17 cellular contexts compared by ENCODE assay signal in the genomic region with DNA sequence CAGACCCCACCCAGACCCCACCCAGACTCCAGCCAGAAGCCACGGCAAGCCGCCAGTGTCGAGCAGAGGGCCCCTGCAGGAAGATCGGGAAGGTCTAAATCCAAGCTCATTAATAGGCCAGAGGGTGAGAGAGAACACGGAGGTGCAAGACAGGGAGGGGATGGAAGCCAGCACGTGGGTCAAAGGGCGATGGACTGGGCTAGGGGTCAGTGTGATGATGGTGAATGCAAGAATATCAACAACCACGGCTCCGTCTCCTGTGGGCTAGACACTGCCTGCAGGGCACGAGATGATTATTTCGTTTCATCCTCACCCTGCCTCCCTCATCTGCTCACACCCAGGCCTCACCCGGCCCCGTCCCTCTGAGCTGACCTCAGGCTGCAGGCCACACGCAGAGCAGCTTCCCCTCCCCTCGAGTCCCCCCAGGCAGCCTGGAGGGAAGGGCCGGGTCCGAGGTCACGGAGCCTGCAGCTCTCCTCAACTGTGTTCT.
DNase-seq lines count a peak whose midpoint lies in the region; ATAC-seq and TF ChIP-seq lines count a peak whose summit lies in the region.
"Had no signal": no experiment of that assay in that cellular context is flagged by ENCODE, and none has a peak within 500 bp of the region (broad histone marks: within the 10 kb centered on the region; RNA-seq: fewer than 3 reads in every experiment).

No MANE protein-coding gene starts in this region.

- no peaks in the 10 kb centered on the region for H3K9me2 ChIP-seq in MM.1S (replicated peaks; ENCODE audit: insufficient read depth, low read length)

- peak; percentile 31 for DNase-seq in activated CD8-positive, alpha-beta memory T cell treated with anti-CD3 and anti-CD28 coated beads, Interleukin-2, amount 10 ng/mL, durations not matched to agents 7 days and 5 days
- DNase-seq in sciatic nerve (ENCODE audit: low spot score) (peak; percentile 65), MV-4-11 (lab: John Stamatoyannopoulos, UW) (no peak), midbrain (lab: John Stamatoyannopoulos, UW) (no peak), MM.1S (no peak)
- DNase-seq: activated naive CD4-positive, alpha-beta T cell treated with anti-CD3 and anti-CD28 coated beads, Interleukin-2, amount 50 U/mL, for 16 hours; gastrocnemius medialis; NCI-H1092 treated with DMSO at 0.1 percent for 48 hours; nucleus accumbens; SHP77 treated with DMSO at 0.1 percent for 48 hours had no signal

- 45 to 79% methylated on average over 7 to 14 of the region's 18 CpGs for WGBS in gastroesophageal sphincter (ENCODE audit: low coverage in 1 of 2), 2 donors

- no peak overlapping the region for H3K27ac Mint-ChIP-seq in activated CD8-positive, alpha-beta memory T cell treated with anti-CD3 and anti-CD28 coated beads, Interleukin-2, amount 10 ng/mL, durations not matched to agents 7 days and 5 days
- H3K27ac Mint-ChIP-seq: IgD-negative memory B cell; stimulated activated effector memory CD8-positive, alpha-beta T cell treated with anti-CD3 and anti-CD28 coated beads, Interleukin-12 subunit alpha, Interleukin-12 subunit beta, amount 100 ng/mL, for 72 hours; T-helper 2 cell treated with Interferon-gamma antibody and Interleukin-4, amounts not matched to agents 5 μg/mL and 100 μg/mL, for 36 hours had no signal

- H3K27ac ChIP-seq in C4-2B (peak overlapping the region; percentile 3; the same call in 1 of the 2 replicates), gastroesophageal sphincter (peak overlapping the region in 3 of 4 donors; percentile 21 to 66 (median 66)), MM.1S (ENCODE audit: low read length) (no peak overlapping the region)
- H3K27ac ChIP-seq: cardiac muscle cell had no signal

- no peaks in the 10 kb centered on the region for H3K9me3 ChIP-seq in gastroesophageal sphincter
- no peaks in the 10 kb centered on the region for H3K9me3 ChIP-seq in MM.1S (replicated peaks; ENCODE audit: insufficient read depth, low read length)
- H3K9me3 ChIP-seq: gastrocnemius medialis had no signal

- H4K20me1 ChIP-seq in MM.1S (ENCODE audit: insufficient read depth, low read length): no peaks in the 10 kb centered on the region

- H3K4me3 Mint-ChIP-seq in activated CD8-positive, alpha-beta memory T cell treated with anti-CD3 and anti-CD28 coated beads, Interleukin-2, amount 10 ng/mL, durations not matched to agents 7 days and 5 days: no peak overlapping the region
- H3K4me3 Mint-ChIP-seq: IgD-negative memory B cell; stimulated activated effector memory CD8-positive, alpha-beta T cell treated with anti-CD3 and anti-CD28 coated beads, Interleukin-12 subunit alpha, Interleukin-12 subunit beta, amount 100 ng/mL, for 72 hours; T-helper 2 cell treated with Interferon-gamma antibody and Interleukin-4, amounts not matched to agents 5 μg/mL and 100 μg/mL, for 36 hours had no signal

- no peaks in the 10 kb centered on the region for H3K79me2 ChIP-seq in MM.1S (ENCODE audit: low read length)

- CTCF ChIA-PET in activated CD8-positive, alpha-beta memory T cell treated with anti-CD3 and anti-CD28 coated beads, Interleukin-2, amount 10 ng/mL, durations not matched to agents 7 days and 5 days (lab: Charles Lee): no interaction called here

- H3K9me3 Mint-ChIP-seq in activated CD8-positive, alpha-beta memory T cell treated with anti-CD3 and anti-CD28 coated beads, Interleukin-2, amount 10 ng/mL, durations not matched to agents 7 days and 5 days (ENCODE audit: low read depth): no peaks in the 10 kb centered on the region
- H3K9me3 Mint-ChIP-seq: stimulated activated effector memory CD8-positive, alpha-beta T cell treated with anti-CD3 and anti-CD28 coated beads, Interleukin-12 subunit alpha, Interleukin-12 subunit beta, amount 100 ng/mL, for 72 hours; T-helper 2 cell treated with Interferon-gamma antibody and Interleukin-4, amounts not matched to agents 5 μg/mL and 100 μg/mL, for 36 hours had no signal

- no peak overlapping the region for H3K4me2 ChIP-seq in MM.1S (ENCODE audit: low read depth, low read length)

- no peak overlapping the region for H2AFZ ChIP-seq in MM.1S (ENCODE audit: low read length)

- no peak for ATAC-seq in activated CD8-positive, alpha-beta memory T cell treated with anti-CD3 and anti-CD28 coated beads, Interleukin-2, amount 10 ng/mL, durations not matched to agents 7 days and 5 days
- ATAC-seq in gastroesophageal sphincter (no peak), sciatic nerve (peak; percentile 79), SK-N-SH treated with all-trans-retinoic acid at 6 μM for 48 hours (no peak)
- ATAC-seq: stimulated activated effector memory CD8-positive, alpha-beta T cell treated with anti-CD3 and anti-CD28 coated beads, Interleukin-12 subunit alpha, Interleukin-12 subunit beta, amount 100 ng/mL, for 72 hours had no signal

- TF ChIP-seq CTCF in C4-2B (conservative IDR thresholded peaks at IDR 0.05) (no peak), gastroesophageal sphincter (IDR thresholded peaks at IDR 0.05) (no peak), MM.1S (IDR thresholded peaks at IDR 0.05; ENCODE audit: low read length) (no peak)

- no peaks in the 10 kb centered on the region for H3F3A ChIP-seq in MM.1S (ENCODE audit: insufficient read depth, low read length)

- H3K27me3 Mint-ChIP-seq in activated CD8-positive, alpha-beta memory T cell treated with anti-CD3 and anti-CD28 coated beads, Interleukin-2, amount 10 ng/mL, durations not matched to agents 7 days and 5 days: no peaks in the 10 kb centered on the region

- peak overlapping the region in 1 of 2 donors; percentile 20 for H3K4me3 ChIP-seq in gastroesophageal sphincter
- no peak overlapping the region for H3K4me3 ChIP-seq in MM.1S (ENCODE audit: low read length)
- H3K4me3 ChIP-seq: cardiac muscle cell had no signal

- no peak overlapping the region for H3K9ac ChIP-seq in MM.1S (ENCODE audit: low read length)

- intact Hi-C loops in sciatic nerve (cut with DNase I): no loop called here

- TF ChIP-seq POLR2A in gastroesophageal sphincter (IDR thresholded peaks at IDR 0.05): no peak

- H3K36me3 ChIP-seq in gastroesophageal sphincter: no peaks in the 10 kb centered on the region
- no peaks in the 10 kb centered on the region for H3K36me3 ChIP-seq in MM.1S (replicated peaks; ENCODE audit: insufficient read depth, low read length)
- H3K36me3 ChIP-seq: cardiac muscle cell, gastrocnemius medialis had no signal

- H3K27me3 ChIP-seq in gastroesophageal sphincter: no peaks in the 10 kb centered on the region
- H3K27me3 ChIP-seq in MM.1S (replicated peaks; ENCODE audit: insufficient read depth, low read length): peaks cover 31% of the 10 kb centered on the region
- H3K27me3 ChIP-seq: cardiac muscle cell, gastrocnemius medialis had no signal

- H3K4me1 Mint-ChIP-seq in activated CD8-positive, alpha-beta memory T cell treated with anti-CD3 and anti-CD28 coated beads, Interleukin-2, amount 10 ng/mL, durations not matched to agents 7 days and 5 days: no peaks in the 10 kb centered on the region
- H3K4me1 Mint-ChIP-seq: IgD-negative memory B cell; stimulated activated effector memory CD8-positive, alpha-beta T cell treated with anti-CD3 and anti-CD28 coated beads, Interleukin-12 subunit alpha, Interleukin-12 subunit beta, amount 100 ng/mL, for 72 hours had no signal

- no peaks in the 10 kb centered on the region for H3K36me3 Mint-ChIP-seq in activated CD8-positive, alpha-beta memory T cell treated with anti-CD3 and anti-CD28 coated beads, Interleukin-2, amount 10 ng/mL, durations not matched to agents 7 days and 5 days
- H3K36me3 Mint-ChIP-seq: stimulated activated effector memory CD8-positive, alpha-beta T cell treated with anti-CD3 and anti-CD28 coated beads, Interleukin-12 subunit alpha, Interleukin-12 subunit beta, amount 100 ng/mL, for 72 hours had no signal

- TF ChIP-seq EP300 in gastroesophageal sphincter (IDR thresholded peaks at IDR 0.05): no peak

- peaks cover 0 to 24% (median 7%) of the 10 kb centered on the region in 3 donors for H3K4me1 ChIP-seq in gastroesophageal sphincter
- no peaks in the 10 kb centered on the region for H3K4me1 ChIP-seq in MM.1S (ENCODE audit: low read length)
- H3K4me1 ChIP-seq: gastrocnemius medialis had no signal

TF ChIP-seq in SK-N-SH treated with all-trans-retinoic acid at 6 μM for 48 hours, 23 proteins besides CTCF, POLR2A, EP300 and RAD21:
- TF ChIP-seq ISL1 (CRISPR knock-in tag; IDR thresholded peaks at IDR 0.05): no peak
- no peak for TF ChIP-seq ESRRG (CRISPR knock-in tag; IDR thresholded peaks at IDR 0.05)

Comparison
In these comparisons a context has a peak if more than half of its experiments do, and no peak if none do; other contexts are left out.
1. DNase-seq: peak in activated CD8-positive, alpha-beta memory T cell treated with anti-CD3 and anti-CD28 coated beads, Interleukin-2, amount 10 ng/mL, durations not matched to agents 7 days and 5 days (single experiment) and sciatic nerve (single experiment); none in MV-4-11 (single experiment), midbrain (single experiment) and MM.1S (single experiment).